9 cellular contexts compared by ENCODE assay signal in the genomic region with DNA sequence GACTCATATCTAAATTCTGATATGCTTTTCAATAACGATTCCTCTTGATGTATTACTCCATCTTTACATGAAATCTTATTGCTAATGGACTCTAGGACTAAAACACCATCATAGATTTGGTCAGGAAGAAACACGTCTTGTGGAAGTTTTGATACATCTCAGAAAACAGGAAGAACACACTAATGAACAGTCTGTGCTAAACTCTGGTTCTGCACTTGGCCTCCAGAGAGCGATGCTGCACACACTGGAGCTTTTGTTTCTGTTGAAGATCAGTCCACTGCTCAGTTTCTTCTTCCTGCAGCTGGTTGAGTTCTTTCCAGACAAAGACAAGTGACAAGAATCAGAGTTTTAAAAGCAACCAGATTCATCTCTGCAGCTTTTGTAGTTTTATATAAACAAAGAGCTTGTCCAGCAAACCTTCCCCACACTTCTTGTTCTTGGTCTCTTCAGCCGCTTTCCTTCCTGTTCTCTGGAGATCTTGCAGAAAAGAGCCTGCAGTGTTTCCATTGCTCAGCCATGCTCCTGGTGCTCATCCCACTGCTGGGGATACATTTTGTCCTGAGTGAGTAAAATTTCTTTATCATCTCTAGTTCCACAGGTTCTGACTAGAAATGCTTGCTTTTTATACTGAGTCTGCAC.
DNase-seq lines count a peak whose midpoint lies in the region; ATAC-seq and TF ChIP-seq lines count a peak whose summit lies in the region.
"Had no signal": no experiment of that assay in that cellular context is flagged by ENCODE, and none has a peak within 500 bp of the region (broad histone marks: within the 10 kb centered on the region; RNA-seq: fewer than 3 reads in every experiment).

No MANE protein-coding gene starts in this region.

- H3K36me3 ChIP-seq in heart right ventricle, result no peaks in the 10 kb centered on the region

- H3K4me3 ChIP-seq in heart right ventricle, result no peak overlapping the region

- no peaks in the 10 kb centered on the region for H3K27me3 Mint-ChIP-seq in activated T-cell treated with anti-CD3 and anti-CD28 coated beads, Interleukin-2, amount 50 U/mL, for 4 hours (ENCODE audit: low read depth)

- DNase-seq in Ammon's horn (ENCODE audit: low spot score) (peak; percentile 43), iris pigment epithelial cell (ENCODE audit: low read depth) (peak; percentile 8), heart right ventricle (no peak), DMS153 treated with DMSO at 0.1 percent for 48 hours (lab: John Stamatoyannopoulos, UW; ENCODE audit: unreplicated experiment) (no peak)
- peak; percentile 17 for DNase-seq in activated T-cell treated with anti-CD3 and anti-CD28 coated beads, Interleukin-2, amount 50 U/mL, for 4 hours
- DNase-seq: NCI-H510A treated with DMSO at 0.1 percent for 48 hours had no signal

- H3K9me3 ChIP-seq in heart right ventricle, result no peaks in the 10 kb centered on the region

- peaks cover 0 to 16% (median 0%) of the 10 kb centered on the region in 7 donors for H3K27me3 ChIP-seq in heart right ventricle

- no peaks in the 10 kb centered on the region for H3K4me1 ChIP-seq in heart right ventricle

- 56 to 70% methylated on average over 4 of the region's 4 CpGs for WGBS in heart right ventricle, 2 donors

- peak overlapping the region; percentile 65 for H3K4me3 Mint-ChIP-seq in activated T-cell treated with anti-CD3 and anti-CD28 coated beads, Interleukin-2, amount 50 U/mL, for 4 hours

- ATAC-seq in HG02678 (IDR thresholded peaks at IDR 0.05; ENCODE audit: unreplicated experiment), result peak; percentile 78
- ATAC-seq in activated T-cell treated with anti-CD3 and anti-CD28 coated beads, Interleukin-2, amount 50 U/mL, for 4 hours, result peak; percentile 58 to 87
- no peak for ATAC-seq in heart right ventricle
- ATAC-seq in GM21576 (IDR thresholded peaks at IDR 0.05; ENCODE audit: unreplicated experiment), result no peak
- ATAC-seq in GM19397 (IDR thresholded peaks at IDR 0.05; ENCODE audit: unreplicated experiment), result no peak

- H3K9me3 Mint-ChIP-seq in activated T-cell treated with anti-CD3 and anti-CD28 coated beads, Interleukin-2, amount 50 U/mL, for 4 hours, result no peaks in the 10 kb centered on the region

- H3K4me1 Mint-ChIP-seq in activated T-cell treated with anti-CD3 and anti-CD28 coated beads, Interleukin-2, amount 50 U/mL, for 4 hours (ENCODE audit: low read depth), result peaks cover 9% of the 10 kb centered on the region

- intact Hi-C loops in heart right ventricle (cut with DNase I), result no loop called here

- TF ChIP-seq CTCF in heart right ventricle (IDR thresholded peaks at IDR 0.05), result peak in 3 of 9 donors; percentile 8 to 41 (median 16)

- no peaks in the 10 kb centered on the region for H3K36me3 Mint-ChIP-seq in activated T-cell treated with anti-CD3 and anti-CD28 coated beads, Interleukin-2, amount 50 U/mL, for 4 hours (ENCODE audit: insufficient read depth)

- H3K27ac ChIP-seq in heart right ventricle, result no peak overlapping the region

Comparison
In these comparisons a context has a peak if more than half of its experiments do, and no peak if none do; other contexts are left out.
1. DNase-seq: peak in Ammon's horn (single experiment), activated T-cell treated with anti-CD3 and anti-CD28 coated beads, Interleukin-2, amount 50 U/mL, for 4 hours (single experiment) and iris pigment epithelial cell (single experiment); none in heart right ventricle (0 of 2) and DMS153 treated with DMSO at 0.1 percent for 48 hours (single experiment).
2. ATAC-seq: peak in HG02678 (single experiment) and activated T-cell treated with anti-CD3 and anti-CD28 coated beads, Interleukin-2, amount 50 U/mL, for 4 hours (2 of 2); none in heart right ventricle (0 of 8), GM21576 (single experiment) and GM19397 (single experiment).